ENCODE assay signal across 8 cellular contexts in the genomic region with DNA sequence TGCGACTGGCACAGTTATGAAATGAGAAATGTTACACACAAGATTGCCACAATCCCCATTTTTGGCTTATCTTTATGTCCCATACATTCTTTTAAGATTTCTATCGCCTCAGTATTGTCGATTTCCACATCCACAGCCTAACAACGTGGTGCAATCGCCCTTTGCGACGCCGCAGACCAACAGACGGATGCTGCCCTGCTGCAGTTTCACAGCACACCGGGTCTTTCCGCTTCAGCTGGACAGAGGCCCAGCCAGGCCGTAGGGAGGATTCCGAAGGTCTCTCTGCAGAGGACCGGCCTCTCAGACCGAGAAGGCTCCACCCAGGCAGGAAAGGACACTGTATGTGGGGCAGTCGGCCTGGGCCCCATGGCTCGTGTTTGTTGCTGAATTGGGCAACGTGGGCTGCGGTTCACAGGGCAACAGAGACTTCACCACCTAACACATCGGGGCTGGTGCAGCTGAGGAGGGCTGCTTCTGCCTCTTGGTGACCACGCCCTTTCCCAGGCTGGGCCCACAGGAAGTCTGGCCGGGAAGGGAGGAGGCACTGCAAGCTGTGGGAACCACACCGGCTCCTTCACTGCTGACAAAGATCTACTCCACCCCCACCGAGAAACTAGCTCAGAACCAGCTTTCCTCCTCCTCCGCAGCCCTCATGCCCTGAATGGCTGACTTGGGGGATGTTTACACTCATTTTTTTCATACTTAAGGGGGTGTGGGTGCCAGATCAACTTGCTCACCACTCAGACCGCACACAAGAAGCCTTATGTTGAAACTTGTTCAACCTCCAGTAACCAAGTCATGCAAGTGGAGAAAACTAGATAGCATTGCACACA. TPM values are rescaled to one million over a fixed set of nuclear protein-coding genes. Genes with fewer than 3 reads are reported as not detected.
DNase-seq lines count a peak whose midpoint lies in the region; ATAC-seq and TF ChIP-seq lines count a peak whose summit lies in the region.

No MANE protein-coding gene starts in this region.

- BruUV-seq in Panc1 (replicated peaks; lab: Mats Ljungman, UMichigan) = no TSS peak

- peak overlapping the region; percentile 91 for H3K27ac Mint-ChIP-seq in natural killer cell
- H3K27ac Mint-ChIP-seq in stimulated activated naive B cell treated with anti-CD40 and anti-IgM and Interleukin-4, amounts not matched to agents 10 μg/mL and 1 μg/mL and 100 μg/mL, for 72 hours = peak overlapping the region; percentile 94

- peaks cover 73 to 75% of the 10 kb centered on the region in 2 donors for H3K4me1 Mint-ChIP-seq in natural killer cell
- peaks cover 24 to 41% of the 10 kb centered on the region in 2 donors for H3K4me1 Mint-ChIP-seq in stimulated activated naive B cell treated with anti-CD40 and anti-IgM and Interleukin-4, amounts not matched to agents 10 μg/mL and 1 μg/mL and 100 μg/mL, for 72 hours

- H3K36me3 ChIP-seq in Panc1 (ENCODE audit: control insufficient read depth, insufficient read depth, low read length) = no peaks in the 10 kb centered on the region

- H3K27me3 Mint-ChIP-seq in natural killer cell (ENCODE audit: low read depth in 2 of 2) = no peaks in the 10 kb centered on the region
- H3K27me3 Mint-ChIP-seq in stimulated activated naive B cell treated with anti-CD40 and anti-IgM and Interleukin-4, amounts not matched to agents 10 μg/mL and 1 μg/mL and 100 μg/mL, for 72 hours = no peaks in the 10 kb centered on the region

- no peaks in the 10 kb centered on the region for H3K36me3 Mint-ChIP-seq in natural killer cell
- H3K36me3 Mint-ChIP-seq in stimulated activated naive B cell treated with anti-CD40 and anti-IgM and Interleukin-4, amounts not matched to agents 10 μg/mL and 1 μg/mL and 100 μg/mL, for 72 hours = no peaks in the 10 kb centered on the region

- peak overlapping the region; percentile 98 for H3K27ac ChIP-seq in Panc1 (ENCODE audit: low read length)

- H3K4me3 ChIP-seq in AG10803 (ENCODE audit: low read length) (peak overlapping the region; percentile 45), Panc1 (ENCODE audit: low read depth in 2 of 2, low read length in 2 of 2) (peak overlapping the region; percentile 41 to 65)

- in situ Hi-C loops in Panc1 (cut with HindIII; ENCODE audit: low pct_unique_long_range_greater_than_20kb, low sequenced_read_pairs) = no loop called here

- no peaks in the 10 kb centered on the region for H3K27me3 ChIP-seq in Panc1 (ENCODE audit: control insufficient read depth, insufficient read depth, low read length)

- peaks cover 28% of the 10 kb centered on the region for H3K4me1 ChIP-seq in Panc1 (ENCODE audit: control insufficient read depth, insufficient read depth, low read length)

- H3K9me3 Mint-ChIP-seq in natural killer cell = peaks cover 0 to 4% of the 10 kb centered on the region in 2 donors
- no peaks in the 10 kb centered on the region for H3K9me3 Mint-ChIP-seq in stimulated activated naive B cell treated with anti-CD40 and anti-IgM and Interleukin-4, amounts not matched to agents 10 μg/mL and 1 μg/mL and 100 μg/mL, for 72 hours

- intact Hi-C loops in Panc1 (cut with micrococcal nuclease; ENCODE audit: unreplicated experiment) (loop anchor here (2.0 kb wide), 1 partner anchor 64 kb away; no protein-coding TSS in a partner anchor), natural killer cell (cut with micrococcal nuclease) (loop anchor here (1.0 to 5.0 kb wide), 8 partner anchors 56 to 442 kb away; a partner anchor contains a TSS)

- TF ChIP-seq CTCF in AG10803 (conservative IDR thresholded peaks at IDR 0.05; ENCODE audit: low read length) = no peak
- no peak for TF ChIP-seq CTCF in Panc1 (IDR thresholded peaks at IDR 0.05)
- no peak for TF ChIP-seq CTCF in natural killer cell (IDR thresholded peaks at IDR 0.05)

- CTCF ChIA-PET in Panc1 (lab: Charles Lee) = no interaction called here

- peak; percentile 99 for DNase-seq in AG10803 (ENCODE audit: low read depth)
- DNase-seq in Panc1 (ENCODE audit: low read depth, low spot score) = peak; percentile 72
- peak; percentile 76 for DNase-seq in activated T-helper 1 cell treated with Interleukin-2 at 50 U/mL for 16 hours (ENCODE audit: low read depth)
- DNase-seq in fibroblast of peridontal ligament (ENCODE audit: extremely low read depth) = peak; percentile 95
- peak; percentile 82 for DNase-seq in natural killer cell
- DNase-seq in stimulated activated naive B cell treated with anti-CD40 and anti-IgM and Interleukin-4, amounts not matched to agents 10 μg/mL and 1 μg/mL and 100 μg/mL, for 72 hours = peak; percentile 71

- H3K9me3 ChIP-seq in Panc1 (ENCODE audit: control insufficient read depth, insufficient read depth, low read depth, low read length) = no peaks in the 10 kb centered on the region

- peak overlapping the region; percentile 83 for H3K4me3 Mint-ChIP-seq in natural killer cell
- H3K4me3 Mint-ChIP-seq in stimulated activated naive B cell treated with anti-CD40 and anti-IgM and Interleukin-4, amounts not matched to agents 10 μg/mL and 1 μg/mL and 100 μg/mL, for 72 hours = peak overlapping the region; percentile 83

- POLR2A ChIA-PET in Panc1 (lab: Charles Lee) = interaction anchor here (0.5 to 0.7 kb wide), 2 partner anchors 248 to 284 kb away, joined by 3 to 6 read pairs; no protein-coding TSS in a partner anchor

- ATAC-seq in GM19043 (IDR thresholded peaks at IDR 0.05; ENCODE audit: low read depth, unreplicated experiment) (peak; percentile 84), HG03196 (IDR thresholded peaks at IDR 0.05; ENCODE audit: unreplicated experiment) (peak; percentile 80), Panc1 (peak; percentile 99), natural killer cell (peak; percentile 72 to 88 (median 79))
- ATAC-seq in stimulated activated naive B cell treated with anti-CD40 and anti-IgM and Interleukin-4, amounts not matched to agents 10 μg/mL and 1 μg/mL and 100 μg/mL, for 72 hours (replicated peaks) = peak; percentile 85 to 88

RNA-seq across cellular contexts. Expression of a gene that starts 32.9 kb away (rescaled TPM):
- total RNA-seq in Panc1 (2021; ENCODE audit: unreplicated experiment) (17.8 TPM), natural killer cell (10 to 100 TPM; 21.3 to 36.2 (median 26.5) TPM)
- 7.2 TPM for polyA plus RNA-seq in Panc1 (2012; ENCODE audit: insufficient read length)

Comparison
In these comparisons a context has a peak if more than half of its experiments do, and no peak if none do; other contexts are left out.
1. Peak in every context shown above with its lines: DNase-seq, ATAC-seq, H3K4me3 ChIP-seq and H3K27ac ChIP-seq.